8 cellular contexts compared by ENCODE assay signal in genomic region chr7:117019786-117020604, GRCh38.
DNase-seq lines count a peak whose midpoint lies in the region; ATAC-seq and TF ChIP-seq lines count a peak whose summit lies in the region.

No MANE protein-coding gene starts in this region.

- H3K9ac ChIP-seq in colonic mucosa (ENCODE audit: low read depth in 2 of 2, low read length in 2 of 2), result no peak overlapping the region

- no peak overlapping the region for H3K4me3 ChIP-seq in colonic mucosa

- no peaks in the 10 kb centered on the region for H3K4me1 ChIP-seq in colonic mucosa

- TF ChIP-seq CTCF in colonic mucosa (IDR thresholded peaks at IDR 0.05), result no peak
- no peak for TF ChIP-seq CTCF in GM10248 (IDR thresholded peaks at IDR 0.05; ENCODE audit: control extremely low read depth, extremely low read depth, low read depth, missing control alignments)

- no peaks in the 10 kb centered on the region for H3K36me3 ChIP-seq in colonic mucosa

- no peak for ATAC-seq in GM19452 (IDR thresholded peaks at IDR 0.05; ENCODE audit: unreplicated experiment)

- H3K27me3 ChIP-seq in colonic mucosa (no peaks in the 10 kb centered on the region), layer of hippocampus (ENCODE audit: control insufficient read depth, insufficient read depth, low read length) (no peaks in the 10 kb centered on the region)

- intact Hi-C loops in colonic mucosa (cut with DNase I), result no loop called here

- peak; percentile 96 for DNase-seq in DMS79 treated with DMSO at 0.1 percent for 48 hours (lab: John Stamatoyannopoulos, UW)
- DNase-seq in NCI-H446 treated with DMSO at 0.1 percent for 48 hours (lab: John Stamatoyannopoulos, UW), result peak; percentile 74
- peak; percentile 39 for DNase-seq in colonic mucosa
- DNase-seq in superior temporal gyrus (ENCODE audit: extremely low spot score), result peak; percentile 95
- DNase-seq in activated CD4-positive, CD25-positive, alpha-beta regulatory T cell treated with anti-CD3 and anti-CD28 coated beads, Interleukin-2, amount 50 U/mL, for 72 hours, result no peak
- DNase-seq in GM10248 (ENCODE audit: extremely low spot score), result no peak

- H3K27ac ChIP-seq in colonic mucosa (no peak overlapping the region), layer of hippocampus (ENCODE audit: low read depth, low read length) (peak overlapping the region; percentile 40)

- POLR2A ChIA-PET in GM10248 (lab: Yijun Ruan, JAX), result no interaction called here

- H3K9me3 ChIP-seq in colonic mucosa, result no peaks in the 10 kb centered on the region

- CTCF ChIA-PET in GM10248 (lab: Yijun Ruan, JAX), result interaction anchor here (1.1 to 8.5 kb wide), 7 partner anchors 10 to 89 kb away, joined by 3 to 74 read pairs (median 4); no protein-coding TSS in a partner anchor

Comparison
In these comparisons a context has a peak if more than half of its experiments do, and no peak if none do; other contexts are left out.
1. DNase-seq: peak in DMS79 treated with DMSO at 0.1 percent for 48 hours (single experiment), NCI-H446 treated with DMSO at 0.1 percent for 48 hours (single experiment), colonic mucosa (single experiment) and superior temporal gyrus (single experiment); none in activated CD4-positive, CD25-positive, alpha-beta regulatory T cell treated with anti-CD3 and anti-CD28 coated beads, Interleukin-2, amount 50 U/mL, for 72 hours (single experiment) and GM10248 (single experiment).